16 cellular contexts compared by ENCODE assay signal in genomic region chr2:160288324-160288723, GRCh38.
A peak's percentile ranks its signal among the peaks of the same experiment; 100 is the strongest.
DNase-seq lines count a peak whose midpoint lies in the region; ATAC-seq and TF ChIP-seq lines count a peak whose summit lies in the region.
"Had no signal": no experiment of that assay in that cellular context is flagged by ENCODE, and none has a peak within 500 bp of the region (broad histone marks: within the 10 kb centered on the region; RNA-seq: fewer than 3 reads in every experiment).

No MANE protein-coding gene starts in this region.

- H3K27ac ChIP-seq in ascending aorta: peak overlapping the region; percentile 28 to 43
- H3K27ac ChIP-seq in smooth muscle cell (ENCODE audit: low read depth): peak overlapping the region; percentile 34
- H3K27ac ChIP-seq: hepatocyte, PC-9 had no signal

- H3F3A ChIP-seq in smooth muscle cell (ENCODE audit: low read depth): peaks cover 5% of the 10 kb centered on the region

- peaks cover 3 to 10% of the 10 kb centered on the region in 2 donors for H3K4me1 ChIP-seq in ascending aorta
- H3K4me1 ChIP-seq in smooth muscle cell (ENCODE audit: low read depth): peaks cover 4% of the 10 kb centered on the region

- DNase-seq in activated CD8-positive, alpha-beta T cell treated with anti-CD3 and anti-CD28 coated beads for 36 hours: no peak
- DNase-seq in activated CD8-positive, alpha-beta T cell treated with anti-CD3 and anti-CD28 coated beads, Interleukin-2, amount 10 ng/mL, durations not matched to agents 7 days and 5 days: no peak
- DNase-seq in ascending aorta (ENCODE audit: low spot score in 2 of 2) (no peak), left cardiac atrium (no peak), smooth muscle cell (lab: John Stamatoyannopoulos, UW; ENCODE audit: unreplicated experiment) (no peak), progenitor cell of endocrine pancreas (ENCODE audit: low spot score, unreplicated experiment) (no peak), D341Med (ENCODE audit: low spot score) (no peak), cortex of kidney (lab: John Stamatoyannopoulos, UW) (no peak)
- DNase-seq: 8988T; activated naive CD8-positive, alpha-beta T cell treated with anti-CD3 and anti-CD28 coated beads, Interleukin-2, amount 10 ng/mL, durations not matched to agents 7 days and 5 days; mesendoderm; NCI-H446; PC-9; retina; T-helper 2 cell had no signal

- H3K9me3 ChIP-seq in ascending aorta: no peaks in the 10 kb centered on the region
- no peaks in the 10 kb centered on the region for H3K9me3 ChIP-seq in smooth muscle cell (replicated peaks; ENCODE audit: low read depth)

- H3K9ac ChIP-seq in smooth muscle cell (ENCODE audit: low read depth): no peak overlapping the region

- POLR2A ChIA-PET in activated CD8-positive, alpha-beta T cell treated with anti-CD3 and anti-CD28 coated beads for 36 hours (lab: Charles Lee): no interaction called here
- POLR2A ChIA-PET in activated CD8-positive, alpha-beta T cell treated with anti-CD3 and anti-CD28 coated beads, Interleukin-2, amount 10 ng/mL, durations not matched to agents 7 days and 5 days (lab: Charles Lee): no interaction called here

- H3K36me3 Mint-ChIP-seq in activated CD8-positive, alpha-beta T cell treated with anti-CD3 and anti-CD28 coated beads for 36 hours (ENCODE audit: low read depth): peaks cover 25% of the 10 kb centered on the region
- peaks cover 53% of the 10 kb centered on the region for H3K36me3 Mint-ChIP-seq in activated CD8-positive, alpha-beta T cell treated with anti-CD3 and anti-CD28 coated beads, Interleukin-2, amount 10 ng/mL, durations not matched to agents 7 days and 5 days (ENCODE audit: low read depth)
- peaks cover 16% of the 10 kb centered on the region for H3K36me3 Mint-ChIP-seq in progenitor cell of endocrine pancreas (ENCODE audit: insufficient read depth)

- ATAC-seq in activated CD8-positive, alpha-beta T cell treated with anti-CD3 and anti-CD28 coated beads for 36 hours: no peak
- ATAC-seq in activated CD8-positive, alpha-beta T cell treated with anti-CD3 and anti-CD28 coated beads, Interleukin-2, amount 10 ng/mL, durations not matched to agents 7 days and 5 days: no peak
- peak; percentile 47 to 82 for ATAC-seq in left cardiac atrium

- H3K36me3 ChIP-seq in ascending aorta (peaks cover 17 to 31% of the 10 kb centered on the region in 2 donors), smooth muscle cell (ENCODE audit: low read depth) (peaks cover 21% of the 10 kb centered on the region)

- no peak overlapping the region for H3K4me3 ChIP-seq in ascending aorta
- no peak overlapping the region for H3K4me3 ChIP-seq in smooth muscle cell
- H3K4me3 ChIP-seq: hepatocyte, PC-9 had no signal

- H3K4me1 Mint-ChIP-seq in activated CD8-positive, alpha-beta T cell treated with anti-CD3 and anti-CD28 coated beads for 36 hours (ENCODE audit: low read depth): peaks cover 18% of the 10 kb centered on the region
- peaks cover 2% of the 10 kb centered on the region for H3K4me1 Mint-ChIP-seq in activated CD8-positive, alpha-beta T cell treated with anti-CD3 and anti-CD28 coated beads, Interleukin-2, amount 10 ng/mL, durations not matched to agents 7 days and 5 days (ENCODE audit: low read depth)
- no peaks in the 10 kb centered on the region for H3K4me1 Mint-ChIP-seq in progenitor cell of endocrine pancreas (ENCODE audit: low read depth)

- H3K27me3 Mint-ChIP-seq in activated CD8-positive, alpha-beta T cell treated with anti-CD3 and anti-CD28 coated beads for 36 hours: no peaks in the 10 kb centered on the region
- no peaks in the 10 kb centered on the region for H3K27me3 Mint-ChIP-seq in activated CD8-positive, alpha-beta T cell treated with anti-CD3 and anti-CD28 coated beads, Interleukin-2, amount 10 ng/mL, durations not matched to agents 7 days and 5 days (ENCODE audit: low read depth)
- H3K27me3 Mint-ChIP-seq in progenitor cell of endocrine pancreas: no peaks in the 10 kb centered on the region
- H3K27me3 Mint-ChIP-seq: activated naive CD8-positive, alpha-beta T cell treated with anti-CD3 and anti-CD28 coated beads, Interleukin-2, amount 10 ng/mL, durations not matched to agents 7 days and 5 days had no signal

- H2AFZ ChIP-seq in smooth muscle cell (ENCODE audit: low read depth): no peak overlapping the region
- H2AFZ ChIP-seq: hepatocyte, PC-9 had no signal

- H3K4me3 Mint-ChIP-seq in activated CD8-positive, alpha-beta T cell treated with anti-CD3 and anti-CD28 coated beads for 36 hours: no peak overlapping the region
- H3K4me3 Mint-ChIP-seq in activated CD8-positive, alpha-beta T cell treated with anti-CD3 and anti-CD28 coated beads, Interleukin-2, amount 10 ng/mL, durations not matched to agents 7 days and 5 days: no peak overlapping the region
- H3K4me3 Mint-ChIP-seq in progenitor cell of endocrine pancreas (ENCODE audit: low read depth): no peak overlapping the region
- H3K4me3 Mint-ChIP-seq: activated naive CD8-positive, alpha-beta T cell treated with anti-CD3 and anti-CD28 coated beads, Interleukin-2, amount 10 ng/mL, durations not matched to agents 7 days and 5 days had no signal

- CTCF ChIA-PET in activated CD8-positive, alpha-beta T cell treated with anti-CD3 and anti-CD28 coated beads for 36 hours (lab: Charles Lee): no interaction called here
- CTCF ChIA-PET in activated CD8-positive, alpha-beta T cell treated with anti-CD3 and anti-CD28 coated beads, Interleukin-2, amount 10 ng/mL, durations not matched to agents 7 days and 5 days (lab: Charles Lee): interaction anchor here (1.9 to 3.2 kb wide), 2 partner anchors 36 kb away, joined by 6 to 14 read pairs; no protein-coding TSS in a partner anchor

- no peaks in the 10 kb centered on the region for H3K27me3 ChIP-seq in ascending aorta
- no peaks in the 10 kb centered on the region for H3K27me3 ChIP-seq in smooth muscle cell (ENCODE audit: low read depth)
- H3K27me3 ChIP-seq: hepatocyte had no signal

- H3K4me2 ChIP-seq in smooth muscle cell: no peak overlapping the region
- H3K4me2 ChIP-seq: hepatocyte, PC-9 had no signal

- H3K27ac Mint-ChIP-seq in activated CD8-positive, alpha-beta T cell treated with anti-CD3 and anti-CD28 coated beads for 36 hours: peak overlapping the region; percentile 59
- no peak overlapping the region for H3K27ac Mint-ChIP-seq in activated CD8-positive, alpha-beta T cell treated with anti-CD3 and anti-CD28 coated beads, Interleukin-2, amount 10 ng/mL, durations not matched to agents 7 days and 5 days
- no peak overlapping the region for H3K27ac Mint-ChIP-seq in progenitor cell of endocrine pancreas
- H3K27ac Mint-ChIP-seq: activated naive CD8-positive, alpha-beta T cell treated with anti-CD3 and anti-CD28 coated beads, Interleukin-2, amount 10 ng/mL, durations not matched to agents 7 days and 5 days had no signal

- WGBS in smooth muscle cell (ENCODE audit: low lambda C conversion rate): 80% methylated on average over 2 of the region's 2 CpGs

- peaks cover 1% of the 10 kb centered on the region for H4K20me1 ChIP-seq in smooth muscle cell (ENCODE audit: low read depth)

- no peaks in the 10 kb centered on the region for H3K9me3 Mint-ChIP-seq in activated CD8-positive, alpha-beta T cell treated with anti-CD3 and anti-CD28 coated beads for 36 hours
- no peaks in the 10 kb centered on the region for H3K9me3 Mint-ChIP-seq in activated CD8-positive, alpha-beta T cell treated with anti-CD3 and anti-CD28 coated beads, Interleukin-2, amount 10 ng/mL, durations not matched to agents 7 days and 5 days (ENCODE audit: insufficient read depth)
- no peaks in the 10 kb centered on the region for H3K9me3 Mint-ChIP-seq in progenitor cell of endocrine pancreas (ENCODE audit: low read depth)
- H3K9me3 Mint-ChIP-seq: activated naive CD8-positive, alpha-beta T cell treated with anti-CD3 and anti-CD28 coated beads, Interleukin-2, amount 10 ng/mL, durations not matched to agents 7 days and 5 days had no signal

- TF ChIP-seq CTCF in activated CD8-positive, alpha-beta T cell treated with anti-CD3 and anti-CD28 coated beads for 36 hours (IDR thresholded peaks at IDR 0.05): no peak
- TF ChIP-seq CTCF in ascending aorta (IDR thresholded peaks at IDR 0.05): no peak
- no peak for TF ChIP-seq CTCF in smooth muscle cell (IDR thresholded peaks at IDR 0.05; ENCODE audit: borderline replicate concordance, insufficient read depth, poor library complexity, severe bottlenecking)
- TF ChIP-seq CTCF in progenitor cell of endocrine pancreas (IDR thresholded peaks at IDR 0.05; ENCODE audit: unreplicated experiment): no peak

- peaks cover 23% of the 10 kb centered on the region for H3K79me2 ChIP-seq in smooth muscle cell (ENCODE audit: low read depth)

- intact Hi-C loops in activated CD8-positive, alpha-beta T cell treated with anti-CD3 and anti-CD28 coated beads for 36 hours (cut with micrococcal nuclease): no loop called here
- intact Hi-C loops in ascending aorta (cut with DNase I): no loop called here
- intact Hi-C loops in left cardiac atrium (cut with DNase I): no loop called here

Comparison
In these comparisons a context has a peak if more than half of its experiments do, and no peak if none do; other contexts are left out.
1. ATAC-seq: peak in left cardiac atrium (2 of 2); none in activated CD8-positive, alpha-beta T cell treated with anti-CD3 and anti-CD28 coated beads for 36 hours (single experiment) and activated CD8-positive, alpha-beta T cell treated with anti-CD3 and anti-CD28 coated beads, Interleukin-2, amount 10 ng/mL, durations not matched to agents 7 days and 5 days (single experiment).